8 cellular contexts compared by ENCODE assay signal in genomic region chr2:177265386-177265690, GRCh38. TPM values are rescaled to one million over a fixed set of nuclear protein-coding genes. Genes with fewer than 3 reads are reported as not detected.
DNase-seq lines count a peak whose midpoint lies in the region; ATAC-seq and TF ChIP-seq lines count a peak whose summit lies in the region.

No MANE protein-coding gene starts in this region.

- in situ Hi-C loops in HAP-1 (cut with MboI; ENCODE audit: low sequenced_read_pairs), result loop anchor here (10.0 kb wide), 1 partner anchor 69 kb away; no protein-coding TSS in a partner anchor

- peak; percentile 18 to 47 (median 34) for ATAC-seq in right lobe of liver

- peak overlapping the region; percentile 91 for H3K4me2 ChIP-seq in OCI-LY7 (ENCODE audit: low read length)

- H3K4me1 ChIP-seq in HAP-1 (peaks cover 27% of the 10 kb centered on the region), OCI-LY7 (ENCODE audit: insufficient read depth, low read length, poor library complexity, severe bottlenecking) (peaks cover 36% of the 10 kb centered on the region), right lobe of liver (peaks cover 0 to 34% (median 10%) of the 10 kb centered on the region in 4 donors)

- TF ChIP-seq CTCF in OCI-LY7 (conservative IDR thresholded peaks at IDR 0.05; ENCODE audit: low read length) (peak; percentile 76), right lobe of liver (IDR thresholded peaks at IDR 0.05) (peak in 3 of 4 donors; percentile 33 to 49 (median 38))

- H3K9me3 ChIP-seq in HAP-1 (no peaks in the 10 kb centered on the region), OCI-LY7 (ENCODE audit: low read length) (no peaks in the 10 kb centered on the region), right lobe of liver (no peaks in the 10 kb centered on the region)

- peaks cover 31% of the 10 kb centered on the region for H3K79me2 ChIP-seq in OCI-LY7 (ENCODE audit: insufficient read depth, low read depth, low read length)

- H3K9me2 ChIP-seq in OCI-LY7 (ENCODE audit: insufficient read depth, low read length), result no peaks in the 10 kb centered on the region

- POLR2A ChIA-PET in OCI-LY7 (lab: Charles Lee), result interaction anchor here (0.6 to 5.2 kb wide), 16 partner anchors 8 to 439 kb away, joined by 3 to 52 read pairs (median 4); partner anchors contain the start of gene HNRNPA3

- DNase-seq in DMS153 treated with DMSO at 0.1 percent for 48 hours (lab: John Stamatoyannopoulos, UW; ENCODE audit: unreplicated experiment), result peak; percentile 71
- no peak for DNase-seq in DMS153 (lab: John Stamatoyannopoulos, UW)
- no peak for DNase-seq in HAP-1 (ENCODE audit: low spot score in 2 of 2)
- no peak for DNase-seq in OCI-LY7 (ENCODE audit: low spot score)
- DNase-seq in cerebellum (ENCODE audit: low spot score), result peak; percentile 57
- DNase-seq in right lobe of liver, result peak in 1 of 3 donors; percentile 77
- DNase-seq in stromal cell of bone marrow (ENCODE audit: low read depth), result peak; percentile 37
- DNase-seq in effector CD8-positive, alpha-beta T cell (lab: John Stamatoyannopoulos, UW), result no peak

- H3K27me3 ChIP-seq in HAP-1 (ENCODE audit: low read depth) (no peaks in the 10 kb centered on the region), right lobe of liver (no peaks in the 10 kb centered on the region)

- intact Hi-C loops in OCI-LY7 (cut with micrococcal nuclease; ENCODE audit: unreplicated experiment) (loop anchor here (10.0 kb wide), 1 partner anchor 1189 kb away; the partner anchor contains the start of genes PJVK and PRKRA), right lobe of liver (cut with DNase I) (loop anchor here in 1 of 2 donors (10.0 kb wide), 1 partner anchor 101 kb away; no protein-coding TSS in a partner anchor)

- H3K27ac ChIP-seq in OCI-LY7 (ENCODE audit: low read depth, low read length, poor library complexity, severe bottlenecking) (peak overlapping the region; percentile 94), right lobe of liver (peak overlapping the region; percentile 98 to 100 (median 100))

- H4K20me1 ChIP-seq in OCI-LY7 (ENCODE audit: insufficient read depth, low read length), result peaks cover 24% of the 10 kb centered on the region

- WGBS in right lobe of liver (ENCODE audit: insufficient coverage, low coverage, low lambda C conversion rate, missing lambda C conversion rate), result 3% methylated on average over 11 of the region's 11 CpGs

- no TSS peak for BruUV-seq in OCI-LY7 (replicated peaks; lab: Mats Ljungman, UMichigan)

- H3K36me3 ChIP-seq in HAP-1 (replicated peaks) (0 out of 2 replicates have a peak, but pooled peaks cover 6% of the 10 kb centered on the region), OCI-LY7 (ENCODE audit: insufficient read depth, low read length) (peaks cover 15% of the 10 kb centered on the region), right lobe of liver (no peaks in the 10 kb centered on the region)

- CTCF ChIA-PET in OCI-LY7 (lab: Charles Lee; ENCODE audit: unreplicated experiment), result interaction anchor here (1.0 kb wide), 2 partner anchors 28 to 101 kb away, joined by 3 read pairs; no protein-coding TSS in a partner anchor

- H2AFZ ChIP-seq in OCI-LY7 (ENCODE audit: low read length), result peak overlapping the region; percentile 70

- no peak for TF ChIP-seq POLR2A in right lobe of liver (IDR thresholded peaks at IDR 0.05)

- H3K4me3 ChIP-seq in HAP-1 (peak overlapping the region; percentile 91), OCI-LY7 (ENCODE audit: low read depth, low read length, poor library complexity, severe bottlenecking) (peak overlapping the region; percentile 78), right lobe of liver (peak overlapping the region; percentile 72 to 90 (median 82))

RNA-seq across cellular contexts. Expression of gene NFE2L2, which starts 0.8 kb away (rescaled TPM):
- total RNA-seq in OCI-LY7 (2014; rRNA removed; shearing (Covaris generic)), result 26.2 and 27.0 TPM in 2 replicates
- total RNA-seq in OCI-LY7 (2022) (58.1 and 58.6 TPM in 2 replicates), cerebellum (21.1 TPM), right lobe of liver (10 to 100 TPM; 27.9 to 83.6 (median 35.6) TPM)

RNA-seq across cellular contexts. Expression of gene HNRNPA3, which starts 52.7 kb away (rescaled TPM):
- total RNA-seq in OCI-LY7 (2014; rRNA removed; shearing (Covaris generic)), result 68.2 and 82.2 TPM in 2 replicates
- total RNA-seq in OCI-LY7 (2022) (450 and 472 TPM in 2 replicates), cerebellum (110 TPM), right lobe of liver (10 to 100 TPM; 22.4 to 70.4 (median 54.8) TPM)

Comparison
In these comparisons a context has a peak if more than half of its experiments do, and no peak if none do; other contexts are left out.
1. DNase-seq: peak in DMS153 treated with DMSO at 0.1 percent for 48 hours (single experiment), cerebellum (single experiment) and stromal cell of bone marrow (single experiment); none in DMS153 (single experiment), HAP-1 (0 of 2), OCI-LY7 (single experiment) and effector CD8-positive, alpha-beta T cell (single experiment).
2. Peak in every context shown above with its lines, with median percentiles within 50 percentile points of each other: H3K4me3 ChIP-seq.